In the genomic region with DNA sequence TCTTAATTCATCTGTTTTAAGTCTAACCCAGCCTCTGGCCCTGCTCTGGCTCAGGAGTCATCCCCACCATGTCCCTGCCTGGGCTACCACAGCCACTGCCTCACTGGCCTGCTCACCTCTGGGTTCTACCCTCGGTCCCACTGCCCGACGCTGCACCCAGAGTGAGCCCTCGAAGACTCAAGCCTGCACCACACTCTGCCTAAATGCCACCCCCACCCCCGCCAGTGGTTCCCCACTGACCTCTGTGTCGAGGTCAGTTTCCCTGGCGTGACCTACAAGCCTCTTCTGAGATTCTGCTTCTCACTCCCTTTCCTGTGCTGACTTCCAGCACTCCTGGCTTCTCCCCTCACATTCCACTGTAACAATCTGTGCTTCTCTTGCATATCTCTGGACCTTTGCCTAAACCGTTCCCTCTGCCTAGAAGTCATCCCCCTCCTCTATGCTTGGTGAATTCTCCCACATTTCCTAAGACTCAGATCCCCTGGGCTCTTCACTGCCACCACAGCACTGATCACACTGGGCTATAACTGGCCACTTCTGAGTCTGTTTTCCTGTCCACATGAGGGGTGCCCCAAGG, we compare ENCODE assay signal across 13 cellular contexts. TPM values are rescaled to one million over a fixed set of nuclear protein-coding genes. Genes with fewer than 3 reads are reported as not detected.
DNase-seq lines count a peak whose midpoint lies in the region; ATAC-seq and TF ChIP-seq lines count a peak whose summit lies in the region.
"Had no signal": no experiment of that assay in that cellular context is flagged by ENCODE, and none has a peak within 500 bp of the region (broad histone marks: within the 10 kb centered on the region; RNA-seq: fewer than 3 reads in every experiment).

No MANE protein-coding gene starts in this region.

- no peak overlapping the region for H3K27ac ChIP-seq in CD4-positive, CD25-positive, alpha-beta regulatory T cell (ENCODE audit: insufficient read depth, low read length, poor library complexity, severe bottlenecking)
- H3K27ac ChIP-seq in SK-N-MC (peak overlapping the region; percentile 9; the same call in 1 of the 2 replicates), esophagus squamous epithelium (peak overlapping the region; percentile 28 to 72 (median 49))

- H3K9me3 Mint-ChIP-seq in CD4-positive, CD25-positive, alpha-beta regulatory T cell = no peaks in the 10 kb centered on the region
- no peaks in the 10 kb centered on the region for H3K9me3 Mint-ChIP-seq in neural crest cell
- H3K9me3 Mint-ChIP-seq: type B pancreatic cell had no signal

- H3K27me3 Mint-ChIP-seq in CD4-positive, CD25-positive, alpha-beta regulatory T cell = no peaks in the 10 kb centered on the region
- H3K27me3 Mint-ChIP-seq in neural crest cell (ENCODE audit: low read depth) = peaks cover 5% of the 10 kb centered on the region
- H3K27me3 Mint-ChIP-seq: type B pancreatic cell had no signal

- 66 to 73% methylated on average over 7 to 8 of the region's 8 CpGs for WGBS in esophagus squamous epithelium, 2 donors

- peak overlapping the region; percentile 39 to 82 (median 76) for H3K27ac Mint-ChIP-seq in CD4-positive, CD25-positive, alpha-beta regulatory T cell
- H3K27ac Mint-ChIP-seq in neural crest cell (ENCODE audit: unreplicated experiment) = peak overlapping the region; percentile 12
- H3K27ac Mint-ChIP-seq: type B pancreatic cell had no signal

- H3K36me3 Mint-ChIP-seq in CD4-positive, CD25-positive, alpha-beta regulatory T cell = peaks cover 31% of the 10 kb centered on the region
- H3K36me3 Mint-ChIP-seq in neural crest cell (ENCODE audit: low read depth) = no peaks in the 10 kb centered on the region

- H3K4me1 ChIP-seq in CD4-positive, CD25-positive, alpha-beta regulatory T cell (ENCODE audit: control insufficient read depth, insufficient read depth, low read length, poor library complexity, severe bottlenecking) = no peaks in the 10 kb centered on the region
- H3K4me1 ChIP-seq in esophagus squamous epithelium = peaks cover 0 to 47% (median 14%) of the 10 kb centered on the region in 3 donors
- H3K4me1 ChIP-seq: gastrocnemius medialis had no signal

- no peak for DNase-seq in CD4-positive, CD25-positive, alpha-beta regulatory T cell
- DNase-seq in SK-N-MC (ENCODE audit: low read depth, low spot score) = no peak
- DNase-seq in esophagus squamous epithelium (lab: John Stamatoyannopoulos, UW) = no peak
- no peak for DNase-seq in neural crest cell (ENCODE audit: low read depth, low spot score)
- no peak for DNase-seq in C1 segment of cervical spinal cord (lab: John Stamatoyannopoulos, UW)
- DNase-seq: NCI-H510A had no signal

- H3K9me3 ChIP-seq in CD4-positive, CD25-positive, alpha-beta regulatory T cell (ENCODE audit: control insufficient read depth in 2 of 2, low read length in 2 of 2) = no peaks in the 10 kb centered on the region
- H3K9me3 ChIP-seq in SK-N-MC (ENCODE audit: low read depth, low read length) (no peaks in the 10 kb centered on the region), esophagus squamous epithelium (no peaks in the 10 kb centered on the region)
- H3K9me3 ChIP-seq: gastrocnemius medialis, SK-N-SH had no signal

- TF ChIP-seq POLR2A in esophagus squamous epithelium (IDR thresholded peaks at IDR 0.05) (no peak), GM18505 (IDR thresholded peaks at IDR 0.05; ENCODE audit: borderline replicate concordance, extremely low read depth, insufficient read depth, insufficient read length) (no peak)

- peaks cover 0 to 16% (median 8%) of the 10 kb centered on the region in 4 donors for H3K4me1 Mint-ChIP-seq in CD4-positive, CD25-positive, alpha-beta regulatory T cell
- H3K4me1 Mint-ChIP-seq in neural crest cell = no peaks in the 10 kb centered on the region

- TF ChIP-seq CTCF in esophagus squamous epithelium (IDR thresholded peaks at IDR 0.05) = no peak
- no peak for TF ChIP-seq CTCF in neural crest cell (conservative IDR thresholded peaks at IDR 0.05)

- H3K4me3 Mint-ChIP-seq in CD4-positive, CD25-positive, alpha-beta regulatory T cell = no peak overlapping the region
- H3K4me3 Mint-ChIP-seq in neural crest cell = no peak overlapping the region
- H3K4me3 Mint-ChIP-seq: type B pancreatic cell had no signal

- H3K36me3 ChIP-seq in CD4-positive, CD25-positive, alpha-beta regulatory T cell (ENCODE audit: control insufficient read depth, insufficient read depth, low read length) = peaks cover 44% of the 10 kb centered on the region
- H3K36me3 ChIP-seq in SK-N-MC (ENCODE audit: insufficient read depth, low read length) (peaks cover 5% of the 10 kb centered on the region; the same call in 1 of the 2 replicates), esophagus squamous epithelium (peaks cover 20 to 79% (median 30%) of the 10 kb centered on the region in 3 donors)

- no peak overlapping the region for H3K4me3 ChIP-seq in CD4-positive, CD25-positive, alpha-beta regulatory T cell (ENCODE audit: low read depth, low read length)
- H3K4me3 ChIP-seq in SK-N-MC (no peak overlapping the region), esophagus squamous epithelium (no peak overlapping the region)
- H3K4me3 ChIP-seq: gastrocnemius medialis had no signal

- H3K9ac ChIP-seq in SK-N-MC (ENCODE audit: insufficient read length) = no peak overlapping the region
- H3K9ac ChIP-seq: SK-N-SH had no signal

- H3K27me3 ChIP-seq in CD4-positive, CD25-positive, alpha-beta regulatory T cell (ENCODE audit: control insufficient read depth, insufficient read depth, low read length) = no peaks in the 10 kb centered on the region
- no peaks in the 10 kb centered on the region for H3K27me3 ChIP-seq in esophagus squamous epithelium
- H3K27me3 ChIP-seq: gastrocnemius medialis had no signal

- intact Hi-C loops in esophagus squamous epithelium (cut with DNase I) = no loop called here

- no peak for ATAC-seq in CD4-positive, CD25-positive, alpha-beta regulatory T cell (ENCODE audit: low read depth in 2 of 2)
- ATAC-seq in GM18505 (IDR thresholded peaks at IDR 0.05; ENCODE audit: unreplicated experiment) (no peak), GM19455 (IDR thresholded peaks at IDR 0.05; ENCODE audit: unreplicated experiment) (no peak), GM21515 (IDR thresholded peaks at IDR 0.05; ENCODE audit: unreplicated experiment) (no peak)
- ATAC-seq: left lobe of liver had no signal

RNA-seq across cellular contexts. Expression of gene PDE2A, which starts 12.5 kb away (rescaled TPM):
- total RNA-seq in CD4-positive, CD25-positive, alpha-beta regulatory T cell = 6.7 TPM
- not detected for polyA plus RNA-seq in CD4-positive, CD25-positive, alpha-beta regulatory T cell
- total RNA-seq in esophagus squamous epithelium (10 to 100 TPM in 3 of 4 donors, 1 to 10 TPM in 1; 5.6 to 38.3 (median 12.9) TPM), neural crest cell (2.0 and 3.0 TPM in 2 replicates)
